In the genomic region with DNA sequence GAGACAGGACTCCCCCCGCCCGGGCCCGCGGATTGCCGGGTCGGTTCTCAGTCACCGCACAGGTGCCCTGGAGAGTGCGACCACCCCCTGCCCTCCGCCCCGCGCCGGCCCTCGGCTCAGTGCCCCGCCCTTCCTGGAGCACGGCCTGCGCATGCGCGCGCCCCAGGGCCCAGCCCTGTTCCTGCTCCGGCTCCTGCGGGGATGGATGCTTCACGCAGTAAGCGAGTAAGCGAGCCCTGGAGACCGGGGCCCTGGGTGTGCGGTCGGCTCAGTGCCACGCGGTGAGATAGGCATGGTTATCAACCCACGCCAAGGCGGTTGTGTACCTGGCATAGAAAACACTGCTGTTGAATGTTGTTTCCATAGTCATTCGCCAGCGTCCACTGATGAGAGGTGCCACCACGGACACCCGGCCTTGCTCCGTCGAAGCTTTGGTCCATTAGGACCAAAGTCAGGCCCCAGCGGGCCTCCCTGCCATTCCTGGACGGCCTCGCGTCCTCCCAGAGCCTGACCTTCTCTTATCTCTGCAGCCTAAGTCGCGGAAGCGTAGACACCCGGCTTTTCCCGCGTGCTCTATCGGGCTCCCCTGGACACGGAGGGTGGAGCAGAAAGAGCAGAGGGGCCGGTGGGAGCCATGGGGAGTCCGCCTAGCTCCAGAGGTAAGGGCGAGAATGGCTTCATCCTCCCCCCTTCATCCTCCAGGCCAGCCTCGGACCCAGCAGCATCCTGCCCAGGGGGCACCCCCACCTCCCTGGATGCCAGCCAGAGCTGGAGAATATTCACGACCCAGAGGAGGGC, we compare ENCODE assay signal across 8 cellular contexts.
DNase-seq lines count a peak whose midpoint lies in the region; ATAC-seq and TF ChIP-seq lines count a peak whose summit lies in the region.

No MANE protein-coding gene starts in this region.

- peak overlapping the region; percentile 73 for H2AFZ ChIP-seq in SK-N-SH (ENCODE audit: low read depth)

- TF ChIP-seq CTCF in HFF-Myc (IDR thresholded peaks at IDR 0.05; ENCODE audit: low read depth, low read length, missing control alignments) (no peak), SK-N-SH (IDR thresholded peaks at IDR 0.05) (no peak)

- H3K27me3 ChIP-seq in SK-N-SH (ENCODE audit: insufficient read depth) (no peaks in the 10 kb centered on the region), right cardiac atrium (ENCODE audit: control insufficient read depth, insufficient read depth) (no peaks in the 10 kb centered on the region)

- H3K4me3 ChIP-seq in HFF-Myc (replicated peaks; ENCODE audit: low read depth, low read length), result peak overlapping the region; percentile 31
- H3K4me3 ChIP-seq in SK-N-SH (ENCODE audit: low read depth in 2 of 2, low read length in 1 of 2), result peak overlapping the region; percentile 50 to 58
- peak overlapping the region; percentile 39 for H3K4me3 ChIP-seq in right cardiac atrium (ENCODE audit: low read length)

- WGBS in SK-N-SH (ENCODE audit: low lambda C conversion rate), result 28% methylated on average over 6 of the region's 54 CpGs
- 5% methylated on average over 54 of the region's 54 CpGs for WGBS in right cardiac atrium

- H4K20me1 ChIP-seq in SK-N-SH (ENCODE audit: insufficient read depth), result no peaks in the 10 kb centered on the region

- intact Hi-C loops in right cardiac atrium (cut with DNase I), result loop anchor here in 1 of 4 donors (5.0 kb wide), 1 partner anchor 150 kb away; no protein-coding TSS in a partner anchor

- H3F3A ChIP-seq in SK-N-SH (replicated peaks; ENCODE audit: insufficient read depth), result no peaks in the 10 kb centered on the region

- ATAC-seq in activated naive CD8-positive, alpha-beta T cell treated with anti-CD3 and anti-CD28 coated beads, Interleukin-2, amount 50 U/mL, for 24 hours, result peak; percentile 90
- ATAC-seq in right cardiac atrium (peak; percentile 83 to 86), GM18861 (IDR thresholded peaks at IDR 0.05; ENCODE audit: unreplicated experiment) (no peak)

- CTCF ChIA-PET in SK-N-SH (lab: Yijun Ruan, JAX), result interaction anchor here (1.5 to 8.0 kb wide), 2 partner anchors 8 to 146 kb away, joined by 6 to 65 read pairs; no protein-coding TSS in a partner anchor

- peaks cover 4% of the 10 kb centered on the region for H3K4me1 Mint-ChIP-seq in activated naive CD8-positive, alpha-beta T cell treated with anti-CD3 and anti-CD28 coated beads, Interleukin-2, amount 50 U/mL, for 24 hours

- H3K4me1 ChIP-seq in SK-N-SH (ENCODE audit: control insufficient read depth in 1 of 2, insufficient read depth in 2 of 2, low read depth in 1 of 2, low read length in 1 of 2) (peaks cover 0 to 12% of the 10 kb centered on the region in 2 experiments; a peak in 1 of 4 replicates), right cardiac atrium (ENCODE audit: control insufficient read depth, insufficient read depth, low read length) (no peaks in the 10 kb centered on the region)

- no peaks in the 10 kb centered on the region for H3K79me2 ChIP-seq in SK-N-SH (ENCODE audit: insufficient read depth)

- peak; percentile 3 for DNase-seq in DMS114 treated with DMSO at 0.1 percent for 48 hours (lab: John Stamatoyannopoulos, UW; ENCODE audit: unreplicated experiment)
- no peak for DNase-seq in HFF-Myc (ENCODE audit: extremely low read depth, low read depth)
- DNase-seq in SK-N-SH, result peak; percentile 96
- peak; percentile 67 for DNase-seq in activated naive CD8-positive, alpha-beta T cell treated with anti-CD3 and anti-CD28 coated beads, Interleukin-2, amount 50 U/mL, for 24 hours
- peak; percentile 49 to 84 (median 81) for DNase-seq in right cardiac atrium
- peak; percentile 43 to 49 for DNase-seq in stimulated activated CD4-positive, alpha-beta T cell treated with anti-CD3 and anti-CD28 coated beads, Interleukin-12 subunit alpha, Interleukin-12 subunit beta, amount 100 ng/mL, for 24 hours (ENCODE audit: low read depth in 2 of 2)
- DNase-seq in NCI-H82 (lab: John Stamatoyannopoulos, UW), result no peak

- H3K27me3 Mint-ChIP-seq in activated naive CD8-positive, alpha-beta T cell treated with anti-CD3 and anti-CD28 coated beads, Interleukin-2, amount 50 U/mL, for 24 hours, result peaks cover 17% of the 10 kb centered on the region

- H3K36me3 ChIP-seq in SK-N-SH (replicated peaks in 1 of 2; ENCODE audit: control insufficient read depth in 1 of 2, insufficient read depth in 2 of 2, low read length in 1 of 2), result no peaks in the 10 kb centered on the region

- no peak overlapping the region for H3K27ac Mint-ChIP-seq in activated naive CD8-positive, alpha-beta T cell treated with anti-CD3 and anti-CD28 coated beads, Interleukin-2, amount 50 U/mL, for 24 hours

- H3K9me3 ChIP-seq in SK-N-SH, result no peaks in the 10 kb centered on the region
- no peaks in the 10 kb centered on the region for H3K9me3 ChIP-seq in right cardiac atrium (ENCODE audit: control insufficient read depth, low read length)

- H3K9me3 Mint-ChIP-seq in activated naive CD8-positive, alpha-beta T cell treated with anti-CD3 and anti-CD28 coated beads, Interleukin-2, amount 50 U/mL, for 24 hours, result no peaks in the 10 kb centered on the region

- no peaks in the 10 kb centered on the region for H3K9me2 ChIP-seq in SK-N-SH

- peak overlapping the region; percentile 83 for H3K4me2 ChIP-seq in SK-N-SH

- peak overlapping the region; percentile 70 for H3K4me3 Mint-ChIP-seq in activated naive CD8-positive, alpha-beta T cell treated with anti-CD3 and anti-CD28 coated beads, Interleukin-2, amount 50 U/mL, for 24 hours

- no peak for TF ChIP-seq EP300 in SK-N-SH (IDR thresholded peaks at IDR 0.05; ENCODE audit: borderline replicate concordance in 1 of 2, low read depth in 1 of 2, low read length in 1 of 2)

- H3K9ac ChIP-seq in SK-N-SH, result no peak overlapping the region

- no peak for TF ChIP-seq RAD21 in SK-N-SH (IDR thresholded peaks at IDR 0.05; ENCODE audit: low read length)

- no peaks in the 10 kb centered on the region for H3K36me3 Mint-ChIP-seq in activated naive CD8-positive, alpha-beta T cell treated with anti-CD3 and anti-CD28 coated beads, Interleukin-2, amount 50 U/mL, for 24 hours (ENCODE audit: low read depth)

- POLR2A ChIA-PET in SK-N-SH (lab: Yijun Ruan, JAX), result no interaction called here

- H3K27ac ChIP-seq in SK-N-SH (ENCODE audit: low read depth in 2 of 2, low read length in 1 of 2), result no peak overlapping the region
- H3K27ac ChIP-seq in right cardiac atrium (ENCODE audit: low read length), result no peak overlapping the region

TF ChIP-seq in SK-N-SH, 30 proteins besides CTCF, POLR2A, EP300 and RAD21:
- TF ChIP-seq, protein P1, sequence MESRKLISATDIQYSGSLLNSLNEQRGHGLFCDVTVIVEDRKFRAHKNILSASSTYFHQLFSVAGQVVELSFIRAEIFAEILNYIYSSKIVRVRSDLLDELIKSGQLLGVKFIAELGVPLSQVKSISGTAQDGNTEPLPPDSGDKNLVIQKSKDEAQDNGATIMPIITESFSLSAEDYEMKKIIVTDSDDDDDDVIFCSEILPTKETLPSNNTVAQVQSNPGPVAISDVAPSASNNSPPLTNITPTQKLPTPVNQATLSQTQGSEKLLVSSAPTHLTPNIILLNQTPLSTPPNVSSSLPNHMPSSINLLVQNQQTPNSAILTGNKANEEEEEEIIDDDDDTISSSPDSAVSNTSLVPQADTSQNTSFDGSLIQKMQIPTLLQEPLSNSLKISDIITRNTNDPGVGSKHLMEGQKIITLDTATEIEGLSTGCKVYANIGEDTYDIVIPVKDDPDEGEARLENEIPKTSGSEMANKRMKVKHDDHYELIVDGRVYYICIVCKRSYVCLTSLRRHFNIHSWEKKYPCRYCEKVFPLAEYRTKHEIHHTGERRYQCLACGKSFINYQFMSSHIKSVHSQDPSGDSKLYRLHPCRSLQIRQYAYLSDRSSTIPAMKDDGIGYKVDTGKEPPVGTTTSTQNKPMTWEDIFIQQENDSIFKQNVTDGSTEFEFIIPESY (IDR thresholded peaks at IDR 0.05; ENCODE audit: borderline replicate concordance, low read depth), result no peak
- TF ChIP-seq MEF2A (IDR thresholded peaks at IDR 0.05; ENCODE audit: borderline replicate concordance, low read depth), result no peak
- TF ChIP-seq TCF12 (IDR thresholded peaks at IDR 0.05), result no peak
- no peak for TF ChIP-seq TAF1 (IDR thresholded peaks at IDR 0.05; ENCODE audit: borderline replicate concordance, low read depth, low read length)
- TF ChIP-seq, protein P2, sequence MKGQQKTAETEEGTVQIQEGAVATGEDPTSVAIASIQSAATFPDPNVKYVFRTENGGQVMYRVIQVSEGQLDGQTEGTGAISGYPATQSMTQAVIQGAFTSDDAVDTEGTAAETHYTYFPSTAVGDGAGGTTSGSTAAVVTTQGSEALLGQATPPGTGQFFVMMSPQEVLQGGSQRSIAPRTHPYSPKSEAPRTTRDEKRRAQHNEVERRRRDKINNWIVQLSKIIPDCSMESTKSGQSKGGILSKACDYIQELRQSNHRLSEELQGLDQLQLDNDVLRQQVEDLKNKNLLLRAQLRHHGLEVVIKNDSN (IDR thresholded peaks at IDR 0.05; ENCODE audit: borderline replicate concordance, low read depth), result no peak
- no peak for TF ChIP-seq FOXM1 (IDR thresholded peaks at IDR 0.05; ENCODE audit: low read depth)
- TF ChIP-seq ELF1 (IDR thresholded peaks at IDR 0.05), result no peak
- peak; percentile 53; the same call in 1 of the 2 replicates for TF ChIP-seq MAX (IDR thresholded peaks at IDR 0.05; ENCODE audit: low read depth)
- no peak for TF ChIP-seq CHD2 (IDR thresholded peaks at IDR 0.05; ENCODE audit: low read length, partially characterized antibody)
- TF ChIP-seq IRF3 (IDR thresholded peaks at IDR 0.05; ENCODE audit: low read depth, low read length), result no peak
- no peak for TF ChIP-seq RXRA (IDR thresholded peaks at IDR 0.05; ENCODE audit: borderline replicate concordance, low read depth)
- TF ChIP-seq NRF1 (IDR thresholded peaks at IDR 0.05; ENCODE audit: low read depth, low read length), result peak; percentile 86

Comparison
In these comparisons a context has a peak if more than half of its experiments do, and no peak if none do; other contexts are left out.
1. DNase-seq: peak in DMS114 treated with DMSO at 0.1 percent for 48 hours (single experiment), SK-N-SH (single experiment), activated naive CD8-positive, alpha-beta T cell treated with anti-CD3 and anti-CD28 coated beads, Interleukin-2, amount 50 U/mL, for 24 hours (single experiment), right cardiac atrium (3 of 3) and stimulated activated CD4-positive, alpha-beta T cell treated with anti-CD3 and anti-CD28 coated beads, Interleukin-12 subunit alpha, Interleukin-12 subunit beta, amount 100 ng/mL, for 24 hours (2 of 2); none in HFF-Myc (single experiment) and NCI-H82 (single experiment).
2. Peak in every context shown above with its lines, with median percentiles within 50 percentile points of each other: H3K4me3 ChIP-seq.